In the genomic region with DNA sequence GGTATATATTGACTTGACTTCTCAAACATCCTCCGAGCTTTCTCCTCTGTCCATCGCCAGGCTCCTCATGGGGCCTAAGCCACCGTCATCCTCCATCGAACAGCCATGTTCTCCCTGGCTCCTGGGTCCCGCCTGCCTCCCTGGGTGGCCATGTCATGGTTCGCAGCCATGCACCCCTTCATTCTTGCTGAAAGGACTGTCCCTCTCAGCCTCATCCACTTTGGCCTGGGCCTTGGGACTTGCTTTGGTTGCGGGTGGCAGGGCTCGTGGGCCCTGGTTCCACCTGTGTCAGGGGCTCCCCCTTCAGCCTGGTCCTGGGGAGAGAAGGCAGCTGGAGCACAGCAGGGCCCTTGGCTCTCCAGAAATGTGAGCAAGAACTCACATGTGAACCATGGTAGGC, we compare ENCODE assay signal across 25 cellular contexts.
"Had no signal": no experiment of that assay in that cellular context is flagged by ENCODE, and none has a peak within 500 bp of the region (broad histone marks: within the 10 kb centered on the region; RNA-seq: fewer than 3 reads in every experiment).

No MANE protein-coding gene starts in this region.

- H3K27ac Mint-ChIP-seq: activated CD8-positive, alpha-beta T cell treated with anti-CD3 and anti-CD28 coated beads for 36 hours; activated T-cell treated with anti-CD3 and anti-CD28 coated beads, Interleukin-2, amount 50 U/mL, for 72 hours; activated T-helper 2 cell treated with anti-CD3 and anti-CD28 coated beads, Interferon-gamma antibody, Interleukin-2, Interleukin-4, amounts not matched to agents 10 μg/mL and 5 μg/mL and 100 μg/mL, durations not matched to agents 14 hours and 24 hours and 36 hours; IgD-negative memory B cell had no signal

- H3K9me3 Mint-ChIP-seq: activated CD8-positive, alpha-beta T cell treated with anti-CD3 and anti-CD28 coated beads for 36 hours; activated T-cell treated with anti-CD3 and anti-CD28 coated beads, Interleukin-2, amount 50 U/mL, for 72 hours; activated T-helper 2 cell treated with anti-CD3 and anti-CD28 coated beads, Interferon-gamma antibody, Interleukin-2, Interleukin-4, amounts not matched to agents 10 μg/mL and 5 μg/mL and 100 μg/mL, durations not matched to agents 14 hours and 24 hours and 36 hours; IgD-negative memory B cell had no signal

- H3K9me3 ChIP-seq: body of pancreas, MG63, Peyer's patch, SJSA1 had no signal

- ATAC-seq: activated CD4-positive, CD25-positive, alpha-beta regulatory T cell treated with anti-CD3 and anti-CD28 coated beads, Interleukin-2, amount 50 U/mL, for 24 hours; activated CD8-positive, alpha-beta T cell treated with anti-CD3 and anti-CD28 coated beads for 36 hours; activated T-cell treated with anti-CD3 and anti-CD28 coated beads, Interleukin-2, amount 50 U/mL, for 72 hours; SK-N-SH treated with all-trans-retinoic acid at 6 μM for 48 hours had no signal

- H3K36me3 ChIP-seq: MG63, Peyer's patch, SJSA1 had no signal

- H3K27ac ChIP-seq: body of pancreas, Peyer's patch, SJSA1 had no signal

- DNase-seq: activated CD4-positive, alpha-beta T cell treated with anti-CD3 and anti-CD28 coated beads for 4 hours; activated CD8-positive, alpha-beta memory T cell treated with anti-CD3 and anti-CD28 coated beads, Interleukin-2, amount 50 U/mL, for 4 hours; activated CD8-positive, alpha-beta T cell treated with anti-CD3 and anti-CD28 coated beads for 36 hours; activated gamma-delta T cell treated with Interleukin-2 at 50 U/mL for 16 hours; activated naive CD4-positive, alpha-beta T cell treated with anti-CD3 and anti-CD28 coated beads, Interleukin-2, amount 50 U/mL, for 16 hours; activated T-cell treated with anti-CD3 and anti-CD28 coated beads, Interleukin-2, amount 50 U/mL, for 72 hours; aorta; body of pancreas; KG1; MG63; MV-4-11; NCI-H1436; NCI-H1694 treated with DMSO at 0.1 percent for 48 hours; NCI-H2029 treated with DMSO at 0.1 percent for 48 hours; NCI-H345; NCI-H510A; NCI-H526 treated with DMSO at 0.1 percent for 48 hours; Peyer's patch; SHP77; SW 1271 had no signal

- H3K27me3 ChIP-seq: body of pancreas, MG63, Peyer's patch, SJSA1 had no signal

- H3K36me3 Mint-ChIP-seq: IgD-negative memory B cell had no signal

- H3K4me1 ChIP-seq: Peyer's patch had no signal

- H3K4me3 Mint-ChIP-seq: activated CD8-positive, alpha-beta T cell treated with anti-CD3 and anti-CD28 coated beads for 36 hours; activated T-cell treated with anti-CD3 and anti-CD28 coated beads, Interleukin-2, amount 50 U/mL, for 72 hours had no signal

- H3K27me3 Mint-ChIP-seq: activated CD8-positive, alpha-beta T cell treated with anti-CD3 and anti-CD28 coated beads for 36 hours had no signal

- H3K4me3 ChIP-seq: body of pancreas, MG63, Peyer's patch, SJSA1 had no signal
